ENCODE assay signal across 9 cellular contexts in genomic region chr22:29315286-29316195, GRCh38. TPM values are rescaled to one million over a fixed set of nuclear protein-coding genes. Genes with fewer than 3 reads are reported as not detected.
DNase-seq lines count a peak whose midpoint lies in the region; ATAC-seq, FAIRE-seq and TF ChIP-seq lines count a peak whose summit lies in the region.
"Had no signal": no experiment of that assay in that cellular context is flagged by ENCODE, and none has a peak within 500 bp of the region (broad histone marks: within the 10 kb centered on the region; RNA-seq: fewer than 3 reads in every experiment).

A gene with protein sequence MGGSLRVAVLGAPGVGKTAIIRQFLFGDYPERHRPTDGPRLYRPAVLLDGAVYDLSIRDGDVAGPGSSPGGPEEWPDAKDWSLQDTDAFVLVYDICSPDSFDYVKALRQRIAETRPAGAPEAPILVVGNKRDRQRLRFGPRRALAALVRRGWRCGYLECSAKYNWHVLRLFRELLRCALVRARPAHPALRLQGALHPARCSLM (minus strand): TSS chr22:29315697. CDS start chr22:29315246, 451 bp downstream.

- TF ChIP-seq CTCF in A549 (IDR thresholded peaks at IDR 0.05) (no peak), GM12878 (IDR thresholded peaks at IDR 0.05 in 2 of 3, conservative IDR thresholded peaks at IDR 0.05 in 1 of 3; ENCODE audit: control insufficient read depth in 2 of 3, extremely low read depth in 1 of 3, insufficient read depth in 1 of 3, low read depth in 3 of 3, low read length in 3 of 3) (no peak), mucosa of descending colon (IDR thresholded peaks at IDR 0.05) (no peak)

- FAIRE-seq in A549 (lab: Jason Lieb, UNC) (no peak), GM12878 (lab: Jason Lieb, UNC) (no peak), RCC 7860 (lab: Jason Lieb, UNC) (no peak)

- H3K79me2 ChIP-seq in GM12878 (ENCODE audit: control insufficient read depth, insufficient read depth, low read length), result no peaks in the 10 kb centered on the region

- intact Hi-C loops in GM12878 (cut with micrococcal nuclease; ENCODE audit: unreplicated experiment), result no loop called here
- intact Hi-C loops in mucosa of descending colon (cut with DNase I, micrococcal nuclease), result no loop called here

- no peak within 1 kb of the TSS for H3K9ac ChIP-seq in GM12878 (ENCODE audit: control insufficient read depth, insufficient read depth, low read length)

- no TSS peak for BruUV-seq in GM12878 (replicated peaks; lab: Mats Ljungman, UMichigan)

- DNase-seq in A549 (ENCODE audit: low read depth in 1 of 2, low spot score in 1 of 2) (no peak), H7 (peak; percentile 92), GM12878 (ENCODE audit: low read depth, low spot score) (no peak), mucosa of descending colon (peak in 2 of 3 donors; percentile 46 to 55), RCC 7860 (ENCODE audit: low spot score) (no peak), SKM-1 treated with dmso at 0.1 percent for 144 hours (lab: John Stamatoyannopoulos, UW; ENCODE audit: unreplicated experiment) (no peak), AG20443 (ENCODE audit: low spot score) (no peak)
- DNase-seq: NCI-H510A had no signal

- H3K4me2 ChIP-seq in A549 (peak within 1 kb of the TSS; percentile 83), GM12878 (ENCODE audit: control insufficient read depth, insufficient read depth) (no peak within 1 kb of the TSS)

- H3K4me3 ChIP-seq in A549 (peak within 1 kb of the TSS; percentile 42), H7 (ENCODE audit: insufficient read depth, low read depth, low read length) (peak within 1 kb of the TSS; percentile 37), GM12878 (no peak within 1 kb of the TSS), mucosa of descending colon (no peak within 1 kb of the TSS)

- TF ChIP-seq EP300 in A549 (IDR thresholded peaks at IDR 0.05) (no peak), GM12878 (IDR thresholded peaks at IDR 0.05; ENCODE audit: borderline replicate concordance in 1 of 2, control insufficient read depth in 1 of 2, low read depth in 2 of 2, low read length in 2 of 2) (no peak)

- POLR2A ChIA-PET in A549 (lab: Yijun Ruan, JAX) (no interaction called here), GM12878 (lab: Charles Lee) (no interaction called here)

- TF ChIP-seq RAD21 in A549 (conservative IDR thresholded peaks at IDR 0.05 in 1 of 2, IDR thresholded peaks at IDR 0.05 in 1 of 2) (no peak), GM12878 (IDR thresholded peaks at IDR 0.05; ENCODE audit: insufficient read depth, low read depth, low read length) (no peak)

- H3K4me1 ChIP-seq in A549 (peaks cover 20% of the 10 kb centered on the region), GM12878 (ENCODE audit: control insufficient read depth, insufficient read depth, low read length) (no peaks in the 10 kb centered on the region), mucosa of descending colon (ENCODE audit: low read depth) (peaks cover 40% of the 10 kb centered on the region)

- ATAC-seq in A549, result no peak
- ATAC-seq in GM12878, result no peak
- ATAC-seq in mucosa of descending colon, result no peak
- ATAC-seq in HG02798 (IDR thresholded peaks at IDR 0.05; ENCODE audit: poor library complexity, unreplicated experiment), result no peak

- H3K27me3 ChIP-seq in H7 (ENCODE audit: control insufficient read depth, insufficient read depth, low read length) (peaks cover 40% of the 10 kb centered on the region), GM12878 (replicated peaks in 1 of 2; ENCODE audit: control insufficient read depth in 2 of 2, insufficient read depth in 2 of 2, low read length in 1 of 2) (peaks cover 7 to 9% of the 10 kb centered on the region in 2 experiments; a peak in 3 of 4 replicates)

- WGBS in A549 (ENCODE audit: missing lambda C conversion rate), result 69% methylated on average over 28 of the region's 106 CpGs
- 15% methylated on average over 78 of the region's 106 CpGs for WGBS in GM12878 (ENCODE audit: insufficient coverage, insufficient replicate concordance, low lambda C conversion rate, missing lambda C conversion rate)

- no peaks in the 10 kb centered on the region for H4K20me1 ChIP-seq in GM12878 (ENCODE audit: control insufficient read depth, insufficient read depth)

- CTCF ChIA-PET in A549 (lab: Yijun Ruan, JAX) (interaction anchor here (0.6 to 2.2 kb wide), 3 partner anchors 11 to 144 kb away, joined by 3 to 6 read pairs (median 4); no protein-coding TSS in a partner anchor), GM12878 (lab: Yijun Ruan, JAX) (no interaction called here)

- RAD21 ChIA-PET in GM12878 (lab: Charles Lee; ENCODE audit: unreplicated experiment), result no interaction called here

- no peaks in the 10 kb centered on the region for H3K36me3 ChIP-seq in H7 (replicated peaks; ENCODE audit: control insufficient read depth, insufficient read depth, low read length)
- no peaks in the 10 kb centered on the region for H3K36me3 ChIP-seq in GM12878 (ENCODE audit: control insufficient read depth in 2 of 2, insufficient read depth in 2 of 2, low read length in 1 of 2)
- H3K36me3 ChIP-seq in mucosa of descending colon (ENCODE audit: low read depth), result no peaks in the 10 kb centered on the region

- in situ Hi-C loops in GM12878 (cut with MboI), result no loop called here

- H3K9me3 ChIP-seq in A549 (no peaks in the 10 kb centered on the region), GM12878 (replicated peaks; ENCODE audit: control insufficient read depth, insufficient read depth, low read length) (no peaks in the 10 kb centered on the region), mucosa of descending colon (no peaks in the 10 kb centered on the region)

- no peak within 1 kb of the TSS for H2AFZ ChIP-seq in GM12878 (ENCODE audit: control insufficient read depth, low read depth, low read length)

- TF ChIP-seq POLR2A in A549 (IDR thresholded peaks at IDR 0.05; ENCODE audit: low read length) (no peak), GM12878 (IDR thresholded peaks at IDR 0.05; ENCODE audit: low read depth, low read length) (no peak)

- H3K27ac ChIP-seq in A549, result peak within 1 kb of the TSS in 1 of 2 experiments; percentile 59; a peak in 3 of 6 replicates
- no peak within 1 kb of the TSS for H3K27ac ChIP-seq in GM12878 (ENCODE audit: control insufficient read depth, insufficient read depth)

- SMC1A ChIA-PET in GM12878 (lab: Charles Lee; ENCODE audit: uncharacterized antibody, unreplicated experiment), result no interaction called here

TF ChIP-seq in A549, 52 proteins besides CTCF, POLR2A, EP300 and RAD21:
- TF ChIP-seq EHMT2 (IDR thresholded peaks at IDR 0.05; ENCODE audit: low read depth) (no peak), PHF8 (IDR thresholded peaks at IDR 0.05; ENCODE audit: borderline replicate concordance, low read depth) (no peak), MAFK (IDR thresholded peaks at IDR 0.05; ENCODE audit: partially characterized antibody) (no peak), TP53 (CRISPR knock-in tag; IDR thresholded peaks at IDR 0.05) (no peak)
TF ChIP-seq in A549: peak in this region for 0.

TF ChIP-seq in GM12878, 131 proteins besides CTCF, POLR2A, EP300 and RAD21 (continues in another document):
- no peak for TF ChIP-seq CHD1 (IDR thresholded peaks at IDR 0.05; ENCODE audit: low read depth, low read length)
- no peak for TF ChIP-seq POLR2AphosphoS2 (IDR thresholded peaks at IDR 0.05; ENCODE audit: low read depth, low read length)
- no peak for TF ChIP-seq BRCA1 (IDR thresholded peaks at IDR 0.05; ENCODE audit: low read depth, low read length)
- TF ChIP-seq, protein P1, sequence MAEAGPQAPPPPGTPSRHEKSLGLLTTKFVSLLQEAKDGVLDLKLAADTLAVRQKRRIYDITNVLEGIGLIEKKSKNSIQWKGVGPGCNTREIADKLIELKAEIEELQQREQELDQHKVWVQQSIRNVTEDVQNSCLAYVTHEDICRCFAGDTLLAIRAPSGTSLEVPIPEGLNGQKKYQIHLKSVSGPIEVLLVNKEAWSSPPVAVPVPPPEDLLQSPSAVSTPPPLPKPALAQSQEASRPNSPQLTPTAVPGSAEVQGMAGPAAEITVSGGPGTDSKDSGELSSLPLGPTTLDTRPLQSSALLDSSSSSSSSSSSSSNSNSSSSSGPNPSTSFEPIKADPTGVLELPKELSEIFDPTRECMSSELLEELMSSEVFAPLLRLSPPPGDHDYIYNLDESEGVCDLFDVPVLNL (IDR thresholded peaks at IDR 0.05; ENCODE audit: low read depth, low read length), result no peak
- peak; percentile 95 for TF ChIP-seq HDAC6 (IDR thresholded peaks at IDR 0.05; ENCODE audit: unreplicated experiment)
- TF ChIP-seq IRF3 (IDR thresholded peaks at IDR 0.05), result no peak

RNA-seq across cellular contexts. Expression of the gene that starts here (rescaled TPM):
- polyA plus RNA-seq in A549 (2011; rRNA removed), result 0.08 and 0.28 TPM in 2 replicates
- polyA plus RNA-seq in A549 (2012; cell fraction: cytosol; rRNA removed), result 0.38 and 0.41 TPM in 2 replicates
- 2.3 and 3.1 TPM in 2 replicates for polyA plus RNA-seq in A549 (2012; cell fraction: nucleus; rRNA removed)
- polyA plus RNA-seq in A549 (2017; fragmentation: RNase III; extraction: RNeasy Plus Mini Kit Qiagen cat#74134 plus additional on column Dnase treatment), result 0.22 to 0.36 TPM (median 0.25 TPM) in 3 replicates
- not detected in 2 replicates for polyA minus RNA-seq in A549 (2011; rRNA and poly(A)+ RNA removed)
- 4.2 and 5.1 TPM in 2 replicates for total RNA-seq in H7 (2014; rRNA removed; shearing (Covaris generic))
- not detected in 2 replicates for total RNA-seq in GM12878 (2013; cell fraction: nucleolus; rRNA removed)
- total RNA-seq in GM12878 (2014; rRNA removed), result 0.27 TPM in 1 of 2 replicates, not detected in the other
- not detected in 2 replicates for total RNA-seq in GM12878 (2014; rRNA removed; fragmentation: Illumina TruSeq; extraction: Trizol)
- total RNA-seq in GM12878 (2021), result 0.32 and 0.46 TPM in 2 replicates
- polyA plus RNA-seq in GM12878 (2011; ENCODE audit: low read depth), result not detected
- 0.12 TPM in 1 of 2 replicates, not detected in the other for polyA plus RNA-seq in GM12878 (2011; rRNA removed)
- polyA plus RNA-seq in GM12878 (2011; cell fraction: cytosol; rRNA removed), result 0.10 and 0.33 TPM in 2 replicates
- polyA plus RNA-seq in GM12878 (2011; cell fraction: nucleus; rRNA removed), result 0.51 and 0.92 TPM in 2 replicates
- 0.31 and 0.35 TPM in 2 replicates for polyA plus RNA-seq in GM12878 (2012)
- not detected in 2 replicates for polyA plus RNA-seq in GM12878 (2014; fragmentation: Illumina TruSeq; extraction: Trizol)
- not detected for polyA plus RNA-seq in GM12878 (2014; fragmentation: Nextera tagmentation; extraction: Ambion mirVana)
- not detected in 2 replicates for polyA plus RNA-seq in GM12878 (2014; rRNA removed)
- polyA plus RNA-seq in GM12878 (2016; fragmentation: Nextera tagmentation; extraction: Ambion mirVana), result under 1 TPM; 0.17 to 0.24 TPM
- not detected in 2 replicates for polyA minus RNA-seq in GM12878 (2011; rRNA and poly(A)+ RNA removed)
- not detected in 2 replicates for polyA minus RNA-seq in GM12878 (2011; cell fraction: cytosol; rRNA and poly(A)+ RNA removed)
- polyA minus RNA-seq in GM12878 (2011; cell fraction: nucleus; rRNA and poly(A)+ RNA removed), result not detected in 2 replicates
- 1 to 10 TPM; 1.1 to 2.3 (median 1.4) TPM for total RNA-seq in mucosa of descending colon

Comparison
In these comparisons a context has a peak if more than half of its experiments do, and no peak if none do; other contexts are left out.
1. DNase-seq: peak in H7 (single experiment) and mucosa of descending colon (2 of 3); none in A549 (0 of 2), GM12878 (single experiment), RCC 7860 (single experiment), SKM-1 treated with dmso at 0.1 percent for 144 hours (single experiment) and AG20443 (single experiment).
2. H3K4me3 ChIP-seq: peak in A549 (single experiment) and H7 (single experiment); none in GM12878 (single experiment) and mucosa of descending colon (single experiment).